ENCODE assay signal across 8 cellular contexts in genomic region chr7:106112118-106112971, GRCh38. TPM values are rescaled to one million over a fixed set of nuclear protein-coding genes. Genes with fewer than 3 reads are reported as not detected.
A peak's percentile ranks its signal among the peaks of the same experiment; 100 is the strongest.
DNase-seq lines count a peak whose midpoint lies in the region; ATAC-seq and TF ChIP-seq lines count a peak whose summit lies in the region.

Gene SYPL1 (minus strand): TSS chr7:106112312. CDS start chr7:106112208, 104 bp downstream.

- no peaks in the 10 kb centered on the region for H3K36me3 ChIP-seq in CD4-positive, CD25-positive, alpha-beta regulatory T cell (ENCODE audit: control insufficient read depth, insufficient read depth, low read length)
- no peaks in the 10 kb centered on the region for H3K36me3 ChIP-seq in ectodermal cell (ENCODE audit: control insufficient read depth, insufficient read depth, low read length)

- ATAC-seq in CD4-positive, CD25-positive, alpha-beta regulatory T cell (ENCODE audit: low read depth in 2 of 2) = peak; percentile 88 to 92
- ATAC-seq in GM19397 (IDR thresholded peaks at IDR 0.05; ENCODE audit: unreplicated experiment) (peak; percentile 79), HG03571 (IDR thresholded peaks at IDR 0.05; ENCODE audit: unreplicated experiment) (peak; percentile 72)
- peak; percentile 87 for ATAC-seq in activated CD8-positive, alpha-beta T cell treated with anti-CD3 and anti-CD28 coated beads for 36 hours

- peak within 1 kb of the TSS; percentile 88 for H3K4me3 ChIP-seq in CD4-positive, CD25-positive, alpha-beta regulatory T cell (ENCODE audit: low read depth, low read length)
- H3K4me3 ChIP-seq in ectodermal cell (ENCODE audit: insufficient read depth, low read depth, low read length) = peak within 1 kb of the TSS; percentile 61

- H3K4me1 Mint-ChIP-seq in CD4-positive, CD25-positive, alpha-beta regulatory T cell = peaks cover 22 to 72% (median 39%) of the 10 kb centered on the region in 4 donors
- H3K4me1 Mint-ChIP-seq in activated CD8-positive, alpha-beta T cell treated with anti-CD3 and anti-CD28 coated beads for 36 hours (ENCODE audit: low read depth) = peaks cover 61% of the 10 kb centered on the region

- H3K36me3 Mint-ChIP-seq in CD4-positive, CD25-positive, alpha-beta regulatory T cell = no peaks in the 10 kb centered on the region
- peaks cover 10% of the 10 kb centered on the region for H3K36me3 Mint-ChIP-seq in activated CD8-positive, alpha-beta T cell treated with anti-CD3 and anti-CD28 coated beads for 36 hours (ENCODE audit: low read depth)

- peak within 1 kb of the TSS; percentile 89 for H3K27ac ChIP-seq in CD4-positive, CD25-positive, alpha-beta regulatory T cell (ENCODE audit: insufficient read depth, low read length, poor library complexity, severe bottlenecking)
- peak within 1 kb of the TSS; percentile 65 for H3K27ac ChIP-seq in ectodermal cell (ENCODE audit: insufficient read depth, low read depth, low read length, poor library complexity, severe bottlenecking)

- WGBS in ectodermal cell, 2 experiments = 2 to 3% methylated on average over 75 to 76 of the region's 76 CpGs

- POLR2A ChIA-PET in activated CD8-positive, alpha-beta T cell treated with anti-CD3 and anti-CD28 coated beads for 36 hours (lab: Charles Lee) = interaction anchor here (1.0 to 3.0 kb wide), 13 partner anchors 8 to 303 kb away, joined by 3 to 21 read pairs (median 4); no protein-coding TSS in a partner anchor

- no peaks in the 10 kb centered on the region for H3K27me3 Mint-ChIP-seq in CD4-positive, CD25-positive, alpha-beta regulatory T cell
- H3K27me3 Mint-ChIP-seq in activated CD8-positive, alpha-beta T cell treated with anti-CD3 and anti-CD28 coated beads for 36 hours = no peaks in the 10 kb centered on the region

- H3K9me3 ChIP-seq in CD4-positive, CD25-positive, alpha-beta regulatory T cell (ENCODE audit: control insufficient read depth in 2 of 2, low read length in 2 of 2) = no peaks in the 10 kb centered on the region
- H3K9me3 ChIP-seq in ectodermal cell (ENCODE audit: control insufficient read depth, low read length) = no peaks in the 10 kb centered on the region

- no peaks in the 10 kb centered on the region for H3K9me3 Mint-ChIP-seq in CD4-positive, CD25-positive, alpha-beta regulatory T cell
- no peaks in the 10 kb centered on the region for H3K9me3 Mint-ChIP-seq in activated CD8-positive, alpha-beta T cell treated with anti-CD3 and anti-CD28 coated beads for 36 hours

- H3K4me3 Mint-ChIP-seq in CD4-positive, CD25-positive, alpha-beta regulatory T cell = peak within 1 kb of the TSS; percentile 92 to 95 (median 94)
- peak within 1 kb of the TSS; percentile 84 for H3K4me3 Mint-ChIP-seq in activated CD8-positive, alpha-beta T cell treated with anti-CD3 and anti-CD28 coated beads for 36 hours

- H3K4me1 ChIP-seq in CD4-positive, CD25-positive, alpha-beta regulatory T cell (ENCODE audit: control insufficient read depth, insufficient read depth, low read length, poor library complexity, severe bottlenecking) = peaks cover 40% of the 10 kb centered on the region
- H3K4me1 ChIP-seq in ectodermal cell (ENCODE audit: control insufficient read depth, insufficient read depth, low read length) = no peaks in the 10 kb centered on the region

- peak within 1 kb of the TSS; percentile 92 to 99 (median 93) for H3K27ac Mint-ChIP-seq in CD4-positive, CD25-positive, alpha-beta regulatory T cell
- peak within 1 kb of the TSS; percentile 95 for H3K27ac Mint-ChIP-seq in activated CD8-positive, alpha-beta T cell treated with anti-CD3 and anti-CD28 coated beads for 36 hours

- DNase-seq in CD4-positive, CD25-positive, alpha-beta regulatory T cell = peak; percentile 91 to 97 (median 91)
- DNase-seq in NCI-H82 treated with DMSO at 0.1 percent for 48 hours (lab: John Stamatoyannopoulos, UW; ENCODE audit: unreplicated experiment) (peak; percentile 68), lung microvascular endothelial cell (ENCODE audit: low read depth in 2 of 2) (peak; percentile 88 to 91)
- DNase-seq in activated CD8-positive, alpha-beta T cell treated with anti-CD3 and anti-CD28 coated beads for 36 hours = peak; percentile 94
- DNase-seq in stimulated activated CD4-positive, alpha-beta T cell treated with anti-CD3 and anti-CD28 coated beads, TNF-alpha, amount 100 ng/mL, for 48 hours (ENCODE audit: low read depth in 3 of 3) = peak; percentile 81 to 93 (median 84)

- CTCF ChIA-PET in activated CD8-positive, alpha-beta T cell treated with anti-CD3 and anti-CD28 coated beads for 36 hours (lab: Charles Lee) = interaction anchor here (1.1 to 2.4 kb wide), 4 partner anchors 10 to 455 kb away, joined by 3 to 10 read pairs (median 8); no protein-coding TSS in a partner anchor

- TF ChIP-seq CTCF in activated CD8-positive, alpha-beta T cell treated with anti-CD3 and anti-CD28 coated beads for 36 hours (IDR thresholded peaks at IDR 0.05) = no peak

- intact Hi-C loops in activated CD8-positive, alpha-beta T cell treated with anti-CD3 and anti-CD28 coated beads for 36 hours (cut with micrococcal nuclease) = loop anchor here (5.0 kb wide), 1 partner anchor 55 kb away; no protein-coding TSS in a partner anchor

- no peaks in the 10 kb centered on the region for H3K27me3 ChIP-seq in CD4-positive, CD25-positive, alpha-beta regulatory T cell (ENCODE audit: control insufficient read depth, insufficient read depth, low read length)
- H3K27me3 ChIP-seq in ectodermal cell (ENCODE audit: control insufficient read depth, insufficient read depth, low read length, poor library complexity, severe bottlenecking) = peaks cover 7% of the 10 kb centered on the region

RNA-seq across cellular contexts. Expression of gene SYPL1, which starts in this region (rescaled TPM):
- 37.8 TPM for total RNA-seq in CD4-positive, CD25-positive, alpha-beta regulatory T cell
- 10 to 100 TPM; 56.7 to 80.7 (median 69.8) TPM for polyA plus RNA-seq in CD4-positive, CD25-positive, alpha-beta regulatory T cell
- 10 to 100 TPM; 40.1 to 44.6 TPM for total RNA-seq in activated CD8-positive, alpha-beta T cell treated with anti-CD3 and anti-CD28 coated beads for 36 hours
- polyA plus RNA-seq in ectodermal cell (2013, experiment 1 of 4) = 55.7 TPM
- polyA plus RNA-seq in ectodermal cell (2013, experiment 2 of 4) = 52.0 TPM
- 42.6 TPM for polyA plus RNA-seq in ectodermal cell (2013, experiment 3 of 4)
- polyA plus RNA-seq in ectodermal cell (2013, experiment 4 of 4) = 51.0 TPM
- 71.7 and 75.8 TPM in 2 replicates for total RNA-seq in lung microvascular endothelial cell

Comparison
In these comparisons a context has a peak if more than half of its experiments do, and no peak if none do; other contexts are left out.
1. Peak in every context shown above with its lines: DNase-seq, ATAC-seq, H3K4me3 ChIP-seq and H3K27ac ChIP-seq.